10 cellular contexts compared by ENCODE assay signal in genomic region chr16:57639172-57639571, GRCh38. TPM values are rescaled to one million over a fixed set of nuclear protein-coding genes. Genes with fewer than 3 reads are reported as not detected.
A peak's percentile ranks its signal among the peaks of the same experiment; 100 is the strongest.
DNase-seq lines count a peak whose midpoint lies in the region; ATAC-seq and TF ChIP-seq lines count a peak whose summit lies in the region.
"Had no signal": no experiment of that assay in that cellular context is flagged by ENCODE, and none has a peak within 500 bp of the region (broad histone marks: within the 10 kb centered on the region; RNA-seq: fewer than 3 reads in every experiment).

No MANE protein-coding gene starts in this region.

- H3K27ac Mint-ChIP-seq in WTC11: no peak overlapping the region

- H3K4me3 Mint-ChIP-seq in WTC11: no peak overlapping the region

- H3K36me3 Mint-ChIP-seq in WTC11: no peaks in the 10 kb centered on the region

- ATAC-seq in WTC11 (peak; percentile 85), GM21576 (IDR thresholded peaks at IDR 0.05; ENCODE audit: unreplicated experiment) (no peak), GM21529 (IDR thresholded peaks at IDR 0.05; ENCODE audit: unreplicated experiment) (no peak), HG02970 (IDR thresholded peaks at IDR 0.05; ENCODE audit: low FRiP score, unreplicated experiment) (no peak)

- no peaks in the 10 kb centered on the region for H3K4me1 Mint-ChIP-seq in WTC11

- peaks cover 7% of the 10 kb centered on the region; the same call in 1 of the 2 replicates for H3K27me3 Mint-ChIP-seq in WTC11 (ENCODE audit: low read depth)

- peak; percentile 26 for DNase-seq in activated CD4-positive, alpha-beta T cell treated with anti-CD3 and anti-CD28 coated beads for 48 hours
- no peak for DNase-seq in activated CD4-positive, alpha-beta T cell treated with anti-CD3 and anti-CD28 coated beads, Interleukin-2, amount 50 U/mL, for 48 hours
- peak; percentile 75 for DNase-seq in WTC11 (ENCODE audit: low spot score)
- peak; percentile 51 for DNase-seq in iPS DF 4.7 (ENCODE audit: extremely low read depth, low spot score)
- DNase-seq: sigmoid colon had no signal

- peak overlapping the region; percentile 84 for H3K27ac ChIP-seq in temporal lobe (ENCODE audit: low read depth, low read length)

- POLR2A ChIA-PET in WTC11 (lab: Charles Lee): no interaction called here

- CTCF ChIA-PET in WTC11 (lab: Charles Lee): interaction anchor here (1.1 to 4.3 kb wide), 10 partner anchors 9 to 121 kb away, joined by 3 to 27 read pairs (median 8); partner anchors contain the start of genes ADGRG1 and KATNB1

- no peak for TF ChIP-seq CTCF in WTC11 (IDR thresholded peaks at IDR 0.05)

- no peaks in the 10 kb centered on the region for H3K9me3 Mint-ChIP-seq in WTC11

TF ChIP-seq in WTC11, 78 proteins besides CTCF, POLR2A, EP300 and RAD21:
- TF ChIP-seq ZNF423 (CRISPR knock-in tag; IDR thresholded peaks at IDR 0.05): no peak
- no peak for TF ChIP-seq ATF1 (CRISPR knock-in tag; IDR thresholded peaks at IDR 0.05)
- no peak for TF ChIP-seq ZBTB43 (CRISPR knock-in tag; IDR thresholded peaks at IDR 0.05)
- TF ChIP-seq CREB1 (CRISPR knock-in tag; IDR thresholded peaks at IDR 0.05): no peak
- TF ChIP-seq SOX15 (CRISPR knock-in tag; IDR thresholded peaks at IDR 0.05): no peak
- TF ChIP-seq ZNF138 (CRISPR knock-in tag; conservative IDR thresholded peaks at IDR 0.05): no peak
- no peak for TF ChIP-seq ZNF263 (CRISPR knock-in tag; IDR thresholded peaks at IDR 0.05; ENCODE audit: low read depth)
- no peak for TF ChIP-seq FOXP1 (CRISPR knock-in tag; IDR thresholded peaks at IDR 0.05; ENCODE audit: borderline replicate concordance)
- TF ChIP-seq ELF4 (CRISPR knock-in tag; IDR thresholded peaks at IDR 0.05; ENCODE audit: low read depth): no peak
- no peak for TF ChIP-seq ESRRA (CRISPR knock-in tag; IDR thresholded peaks at IDR 0.05; ENCODE audit: borderline replicate concordance)
- TF ChIP-seq CREM (CRISPR knock-in tag; IDR thresholded peaks at IDR 0.05): no peak; the same call in 1 of the 2 replicates
- TF ChIP-seq TCF7 (CRISPR knock-in tag; IDR thresholded peaks at IDR 0.05; ENCODE audit: low read depth): no peak
- no peak for TF ChIP-seq PREB (CRISPR knock-in tag; IDR thresholded peaks at IDR 0.05; ENCODE audit: borderline replicate concordance)
- no peak for TF ChIP-seq GABPB1 (CRISPR knock-in tag; IDR thresholded peaks at IDR 0.05)
- TF ChIP-seq JUN (CRISPR knock-in tag; IDR thresholded peaks at IDR 0.05): no peak
- TF ChIP-seq RELA (CRISPR knock-in tag; IDR thresholded peaks at IDR 0.05; ENCODE audit: borderline replicate concordance): no peak
- no peak for TF ChIP-seq KAT7 (CRISPR knock-in tag; IDR thresholded peaks at IDR 0.05; ENCODE audit: borderline replicate concordance)
- no peak for TF ChIP-seq ZBTB21 (CRISPR knock-in tag; IDR thresholded peaks at IDR 0.05; ENCODE audit: borderline replicate concordance)
TF ChIP-seq in WTC11: peak in this region for 0.

RNA-seq across cellular contexts. Expression of gene ADGRG1, which starts 10.7 kb away (rescaled TPM):
- 1.7 to 2.6 TPM (median 2.0 TPM) in 3 replicates for total RNA-seq in WTC11 (2021)
- total RNA-seq in temporal lobe: 47.0 TPM

RNA-seq across cellular contexts. Expression of gene ADGRG3, which starts 28.9 kb away (rescaled TPM):
- total RNA-seq in WTC11 (2021): 0.44 to 1.4 TPM (median 0.71 TPM) in 3 replicates
- total RNA-seq in temporal lobe: 0.49 TPM
- total RNA-seq: bronchial epithelial cell had no signal

RNA-seq across cellular contexts. Expression of gene DRC7, which starts 55.4 kb away (rescaled TPM):
- total RNA-seq in WTC11 (2021): 0.16 to 0.37 TPM in 2 of 3 replicates, not detected in the other
- 0.74 TPM for total RNA-seq in temporal lobe
- total RNA-seq: bronchial epithelial cell, sigmoid colon had no signal

Comparison
In these comparisons a context has a peak if more than half of its experiments do, and no peak if none do; other contexts are left out.
1. DNase-seq: peak in activated CD4-positive, alpha-beta T cell treated with anti-CD3 and anti-CD28 coated beads for 48 hours (single experiment), WTC11 (single experiment) and iPS DF 4.7 (single experiment); none in activated CD4-positive, alpha-beta T cell treated with anti-CD3 and anti-CD28 coated beads, Interleukin-2, amount 50 U/mL, for 48 hours (0 of 2).
2. RNA of gene ADGRG1, which starts 10.7 kb away (total RNA-seq): 47.0 TPM in temporal lobe (single experiment); 1.7 to 2.6 TPM in WTC11; every median in the first group is over 10 times any median in the second.